Comparison of ENCODE assay signal across 9 cellular contexts in genomic region chr14:90061849-90062794, GRCh38. TPM values are rescaled to one million over a fixed set of nuclear protein-coding genes. Genes with fewer than 3 reads are reported as not detected.
A peak's percentile ranks its signal among the peaks of the same experiment; 100 is the strongest.
DNase-seq lines count a peak whose midpoint lies in the region; ATAC-seq and TF ChIP-seq lines count a peak whose summit lies in the region.
"Had no signal": no experiment of that assay in that cellular context is flagged by ENCODE, and none has a peak within 500 bp of the region (broad histone marks: within the 10 kb centered on the region; RNA-seq: fewer than 3 reads in every experiment).

Gene KCNK13, plus strand, starts transcription at chr14:90061994. Its CDS starts 212 bp downstream, at chr14:90062206.

- POLR2A ChIA-PET in activated naive CD8-positive, alpha-beta T cell treated with anti-CD3 and anti-CD28 coated beads, Interleukin-2, amount 10 ng/mL, durations not matched to agents 7 days and 5 days (lab: Charles Lee), result interaction anchor here (0.6 to 1.5 kb wide), 2 partner anchors 88 to 741 kb away, joined by 3 read pairs; no protein-coding TSS in a partner anchor

- H3K9ac ChIP-seq in iPS-18a (ENCODE audit: low read length), result no peak within 1 kb of the TSS
- H3K9ac ChIP-seq in skeletal muscle tissue (ENCODE audit: low read depth in 1 of 3, low read length in 3 of 3), result no peak within 1 kb of the TSS

- H3K4me3 ChIP-seq in GM12864 (ENCODE audit: low read depth, low read length), result peak within 1 kb of the TSS; percentile 52
- H3K4me3 ChIP-seq in iPS-18a (ENCODE audit: low read length), result peak within 1 kb of the TSS; percentile 77
- H3K4me3 ChIP-seq in skeletal muscle tissue (ENCODE audit: low read length in 3 of 3), result peak within 1 kb of the TSS; percentile 14 to 36 (median 35)

- H3K36me3 ChIP-seq in iPS-18a (ENCODE audit: control insufficient read depth, low read depth, low read length) (no peaks in the 10 kb centered on the region), skeletal muscle tissue (ENCODE audit: control insufficient read depth in 3 of 3, insufficient read depth in 3 of 3, low read length in 3 of 3) (no peaks in the 10 kb centered on the region)

- peaks cover 66% of the 10 kb centered on the region for H3K27me3 Mint-ChIP-seq in activated naive CD8-positive, alpha-beta T cell treated with anti-CD3 and anti-CD28 coated beads, Interleukin-2, amount 10 ng/mL, durations not matched to agents 7 days and 5 days

- DNase-seq in GM12864 (ENCODE audit: low read depth), result no peak
- DNase-seq in NCI-H2107 (lab: John Stamatoyannopoulos, UW), result peak; percentile 25
- DNase-seq in activated naive CD8-positive, alpha-beta T cell treated with anti-CD3 and anti-CD28 coated beads, Interleukin-2, amount 10 ng/mL, durations not matched to agents 7 days and 5 days, result peak; percentile 49
- DNase-seq in NCI-H446 (lab: John Stamatoyannopoulos, UW), result no peak
- no peak for DNase-seq in stimulated activated CD4-positive, alpha-beta T cell treated with anti-CD3 and anti-CD28 coated beads, Interleukin-2, amount 100 ng/mL, for 48 hours
- DNase-seq in HuH-7 (ENCODE audit: low spot score), result no peak

- ATAC-seq in activated naive CD8-positive, alpha-beta T cell treated with anti-CD3 and anti-CD28 coated beads, Interleukin-2, amount 10 ng/mL, durations not matched to agents 7 days and 5 days (ENCODE audit: low read depth), result no peak

- H3K27ac Mint-ChIP-seq in activated naive CD8-positive, alpha-beta T cell treated with anti-CD3 and anti-CD28 coated beads, Interleukin-2, amount 10 ng/mL, durations not matched to agents 7 days and 5 days, result no peak within 1 kb of the TSS

- H3K4me1 ChIP-seq in iPS-18a (ENCODE audit: control insufficient read depth, low read depth, low read length), result peaks cover 7% of the 10 kb centered on the region
- H3K4me1 ChIP-seq in skeletal muscle tissue (ENCODE audit: control insufficient read depth in 3 of 3, insufficient read depth in 3 of 3, low read length in 3 of 3), result peaks cover 11 to 18% (median 17%) of the 10 kb centered on the region in 3 donors

- TF ChIP-seq CTCF in GM12864 (IDR thresholded peaks at IDR 0.05; ENCODE audit: low read depth, low read length, missing control alignments), result no peak

- no peaks in the 10 kb centered on the region for H3K9me3 ChIP-seq in iPS-18a (ENCODE audit: control insufficient read depth, low read depth, low read length)
- no peaks in the 10 kb centered on the region for H3K9me3 ChIP-seq in skeletal muscle tissue (ENCODE audit: control insufficient read depth in 3 of 3, low read length in 3 of 3)

- no peak within 1 kb of the TSS for H3K27ac ChIP-seq in iPS-18a (ENCODE audit: low read length)
- no peak within 1 kb of the TSS for H3K27ac ChIP-seq in skeletal muscle tissue (ENCODE audit: low read depth, low read length)

- H3K36me3 Mint-ChIP-seq in activated naive CD8-positive, alpha-beta T cell treated with anti-CD3 and anti-CD28 coated beads, Interleukin-2, amount 10 ng/mL, durations not matched to agents 7 days and 5 days, result no peaks in the 10 kb centered on the region

- H3K27me3 ChIP-seq in iPS-18a (ENCODE audit: control insufficient read depth, insufficient read depth, low read length) (peaks cover 79% of the 10 kb centered on the region), skeletal muscle tissue (ENCODE audit: control insufficient read depth in 3 of 3, insufficient read depth in 3 of 3, low read length in 3 of 3) (peaks cover 46 to 55% (median 51%) of the 10 kb centered on the region in 3 donors)

- no peaks in the 10 kb centered on the region for H3K9me3 Mint-ChIP-seq in activated naive CD8-positive, alpha-beta T cell treated with anti-CD3 and anti-CD28 coated beads, Interleukin-2, amount 10 ng/mL, durations not matched to agents 7 days and 5 days

- H3K4me3 Mint-ChIP-seq in activated naive CD8-positive, alpha-beta T cell treated with anti-CD3 and anti-CD28 coated beads, Interleukin-2, amount 10 ng/mL, durations not matched to agents 7 days and 5 days, result peak within 1 kb of the TSS; percentile 83

- H3K4me1 Mint-ChIP-seq in activated naive CD8-positive, alpha-beta T cell treated with anti-CD3 and anti-CD28 coated beads, Interleukin-2, amount 10 ng/mL, durations not matched to agents 7 days and 5 days, result peaks cover 12% of the 10 kb centered on the region

RNA-seq across cellular contexts. Expression of gene KCNK13, which starts in this region (rescaled TPM):
- total RNA-seq in activated naive CD8-positive, alpha-beta T cell treated with anti-CD3 and anti-CD28 coated beads, Interleukin-2, amount 10 ng/mL, durations not matched to agents 7 days and 5 days, result under 1 TPM in 1 of 2 experiments, not detected in 1; 0.19 TPM
- total RNA-seq in skeletal muscle tissue, result under 0.01 TPM
- total RNA-seq: T-helper 1 cell treated with Interleukin-12 subunit alpha and Interleukin-12 subunit beta and Interleukin-4 antibody, amounts not matched to agents 30 ng/mL and 1 ng/mL, for 36 hours had no signal

Comparison
In these comparisons a context has a peak if more than half of its experiments do, and no peak if none do; other contexts are left out.
1. Peak in DNase-seq in activated naive CD8-positive, alpha-beta T cell treated with anti-CD3 and anti-CD28 coated beads, Interleukin-2, amount 10 ng/mL, durations not matched to agents 7 days and 5 days; RNA of the gene not detected or under 1 TPM.